Comparison of ENCODE assay signal across 1 cellular context in the genomic region with DNA sequence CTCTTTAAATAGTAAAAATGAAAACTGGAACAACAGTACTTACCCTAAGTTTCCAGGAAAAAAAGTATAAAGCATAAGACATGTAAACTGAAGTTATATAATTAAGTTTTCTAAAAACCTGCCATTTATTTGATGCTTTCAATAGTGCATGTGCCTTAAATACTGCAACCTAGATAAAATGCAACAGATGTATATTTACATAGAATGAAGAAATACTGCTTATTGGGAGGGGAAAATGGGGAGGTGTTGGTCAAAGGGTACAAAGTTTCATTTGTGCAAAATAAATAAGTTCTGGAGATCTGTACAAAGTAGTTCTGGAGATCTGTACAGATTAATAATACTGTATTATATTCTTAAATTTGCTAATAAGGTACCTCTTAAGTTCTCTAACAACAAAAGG.
TF ChIP-seq lines count a peak whose summit lies in the region.

No MANE protein-coding gene starts in this region.

TF ChIP-seq in liver, 16 proteins besides CTCF, POLR2A, EP300 and RAD21 (continued from another document):
- TF ChIP-seq, protein P1, sequence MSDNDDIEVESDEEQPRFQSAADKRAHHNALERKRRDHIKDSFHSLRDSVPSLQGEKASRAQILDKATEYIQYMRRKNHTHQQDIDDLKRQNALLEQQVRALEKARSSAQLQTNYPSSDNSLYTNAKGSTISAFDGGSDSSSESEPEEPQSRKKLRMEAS (IDR thresholded peaks at IDR 0.05), result peak; percentile 49
